ENCODE assay signal across 8 cellular contexts in the genomic region with DNA sequence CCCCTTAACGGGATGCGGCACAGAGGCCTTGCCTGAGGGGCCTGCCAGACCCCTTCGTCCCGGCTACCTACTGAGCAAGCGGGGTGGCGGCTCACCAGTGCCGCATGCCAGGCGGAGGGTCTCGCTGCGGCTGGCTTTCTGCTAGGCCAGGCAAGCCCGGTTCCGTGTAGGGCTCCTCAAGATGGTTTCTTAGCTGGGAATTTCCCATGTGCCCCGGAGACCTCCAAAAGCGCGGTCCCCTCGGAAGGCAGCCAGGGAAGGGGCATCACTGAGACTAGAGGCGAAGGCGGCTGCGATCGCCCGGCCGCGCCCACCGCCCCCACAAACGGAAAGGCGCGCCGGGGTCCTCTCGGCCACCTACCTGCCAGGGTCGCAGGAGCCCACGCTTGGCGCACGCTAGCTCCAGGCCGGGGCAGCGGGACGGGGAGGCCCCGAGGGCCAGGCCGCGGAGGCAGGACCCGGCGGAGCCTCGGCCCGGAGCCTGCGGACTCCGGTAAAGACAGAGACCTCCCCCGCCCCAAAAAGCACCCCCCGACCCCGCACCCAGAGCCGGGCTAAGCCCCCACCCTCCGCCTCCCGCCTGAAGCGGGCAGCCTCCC. TPM values are rescaled to one million over a fixed set of nuclear protein-coding genes. Genes with fewer than 3 reads are reported as not detected.
A peak's percentile ranks its signal among the peaks of the same experiment; 100 is the strongest.
DNase-seq lines count a peak whose midpoint lies in the region; ATAC-seq, FAIRE-seq and TF ChIP-seq lines count a peak whose summit lies in the region.

No MANE protein-coding gene starts in this region.

- H3K27ac ChIP-seq in OCI-LY3 (ENCODE audit: low read length) (peak overlapping the region; percentile 80), astrocyte (ENCODE audit: low read depth, low read length) (peak overlapping the region; percentile 49), iPS-20b (ENCODE audit: low read length) (no peak overlapping the region)

- peaks cover 28% of the 10 kb centered on the region for H3K4me1 Mint-ChIP-seq in astrocyte (ENCODE audit: low read depth, unreplicated experiment)

- no peak for FAIRE-seq in astrocyte (lab: Jason Lieb, UNC)

- H3K9me3 ChIP-seq in OCI-LY3 (ENCODE audit: insufficient read depth, low read length) (no peaks in the 10 kb centered on the region), astrocyte (ENCODE audit: insufficient read depth, low read depth, low read length) (no peaks in the 10 kb centered on the region), iPS-20b (ENCODE audit: insufficient read depth, low read depth, low read length) (no peaks in the 10 kb centered on the region)

- peaks cover 5% of the 10 kb centered on the region for H3K36me3 Mint-ChIP-seq in astrocyte (ENCODE audit: low read depth, unreplicated experiment)

- H3K4me1 ChIP-seq in OCI-LY3 (ENCODE audit: low read length) (peaks cover 62% of the 10 kb centered on the region), astrocyte (ENCODE audit: insufficient read depth, low read length) (peaks cover 12% of the 10 kb centered on the region), iPS-20b (ENCODE audit: insufficient read depth, low read length) (no peaks in the 10 kb centered on the region)

- H3K36me3 ChIP-seq in OCI-LY3 (replicated peaks; ENCODE audit: low read depth, low read length) (peaks cover 11% of the 10 kb centered on the region), astrocyte (ENCODE audit: insufficient read depth, low read length) (no peaks in the 10 kb centered on the region), iPS-20b (ENCODE audit: insufficient read depth, low read depth, low read length) (no peaks in the 10 kb centered on the region)

- TF ChIP-seq CTCF in OCI-LY3 (IDR thresholded peaks at IDR 0.05; ENCODE audit: low read depth, low read length) (no peak), astrocyte (IDR thresholded peaks at IDR 0.05; ENCODE audit: insufficient read depth, low read depth, low read length) (no peak)

- no peaks in the 10 kb centered on the region for H3K9me3 Mint-ChIP-seq in astrocyte (ENCODE audit: unreplicated experiment)

- no peak for ATAC-seq in GM19351 (IDR thresholded peaks at IDR 0.05; ENCODE audit: unreplicated experiment)

- H3K4me2 ChIP-seq in OCI-LY3 (ENCODE audit: low read length): peak overlapping the region; percentile 92
- H3K4me2 ChIP-seq in astrocyte (ENCODE audit: low read length): peak overlapping the region; percentile 93

- peak overlapping the region; percentile 82 for H3K9ac ChIP-seq in OCI-LY3 (ENCODE audit: low read length)
- H3K9ac ChIP-seq in astrocyte (ENCODE audit: low read length): peak overlapping the region; percentile 91
- peak overlapping the region; percentile 72; the same call in 1 of the 2 replicates for H3K9ac ChIP-seq in iPS-20b (ENCODE audit: low read depth, low read length)

- H3K4me3 ChIP-seq in OCI-LY3 (ENCODE audit: low read length) (peak overlapping the region; percentile 92), astrocyte (ENCODE audit: insufficient read depth, low read depth, low read length) (peak overlapping the region; percentile 83), iPS-20b (ENCODE audit: low read length) (peak overlapping the region; percentile 81)

- H3K79me2 ChIP-seq in OCI-LY3 (ENCODE audit: low read length) (peaks cover 69% of the 10 kb centered on the region), astrocyte (ENCODE audit: insufficient read depth, low read length) (peaks cover 56% of the 10 kb centered on the region)

- H3K27me3 Mint-ChIP-seq in astrocyte (ENCODE audit: low read depth, unreplicated experiment): no peaks in the 10 kb centered on the region

- peak overlapping the region; percentile 18 for H3K27ac Mint-ChIP-seq in astrocyte (ENCODE audit: unreplicated experiment)

- peak overlapping the region; percentile 86 for H3K4me3 Mint-ChIP-seq in astrocyte (ENCODE audit: unreplicated experiment)

- no peaks in the 10 kb centered on the region for H3K27me3 ChIP-seq in OCI-LY3 (ENCODE audit: low read depth, low read length)
- H3K27me3 ChIP-seq in astrocyte (ENCODE audit: insufficient read depth, low read length): no peaks in the 10 kb centered on the region
- H3K27me3 ChIP-seq in iPS-20b (ENCODE audit: insufficient read depth, low read length): peaks cover 6% of the 10 kb centered on the region; the same call in 1 of the 2 replicates

- H2AFZ ChIP-seq in OCI-LY3 (ENCODE audit: low read depth, low read length) (no peak overlapping the region), astrocyte (ENCODE audit: low read depth, low read length) (no peak overlapping the region)

- peak; percentile 35 for DNase-seq in EL
- no peak for DNase-seq in astrocyte (ENCODE audit: low read depth)
- DNase-seq in stimulated activated CD4-positive, alpha-beta T cell treated with anti-CD3 and anti-CD28 coated beads, Interleukin-2, amount 100 ng/mL, for 48 hours: peak; percentile 7 to 17
- no peak for DNase-seq in NCI-H1436 treated with DMSO at 0.1 percent for 48 hours (lab: John Stamatoyannopoulos, UW)
- DNase-seq in GDM1 (lab: John Stamatoyannopoulos, UW): no peak

- H4K20me1 ChIP-seq in OCI-LY3 (ENCODE audit: insufficient read depth, low read length) (peaks cover 34% of the 10 kb centered on the region), astrocyte (ENCODE audit: insufficient read depth, low read length) (peaks cover 42% of the 10 kb centered on the region)

RNA-seq across cellular contexts. Expression of a gene that starts 23.8 kb away (rescaled TPM):
- 101 and 113 TPM in 2 replicates for total RNA-seq in astrocyte

Comparison
In these comparisons a context has a peak if more than half of its experiments do, and no peak if none do; other contexts are left out.
1. DNase-seq: peak in EL (single experiment) and stimulated activated CD4-positive, alpha-beta T cell treated with anti-CD3 and anti-CD28 coated beads, Interleukin-2, amount 100 ng/mL, for 48 hours (2 of 2); none in astrocyte (single experiment), NCI-H1436 treated with DMSO at 0.1 percent for 48 hours (single experiment) and GDM1 (single experiment).
2. Peak in every context shown above with its lines, with median percentiles within 50 percentile points of each other: H3K4me3 ChIP-seq and H3K9ac ChIP-seq.